Comparison of ENCODE assay signal across 1 cellular context in the genomic region with DNA sequence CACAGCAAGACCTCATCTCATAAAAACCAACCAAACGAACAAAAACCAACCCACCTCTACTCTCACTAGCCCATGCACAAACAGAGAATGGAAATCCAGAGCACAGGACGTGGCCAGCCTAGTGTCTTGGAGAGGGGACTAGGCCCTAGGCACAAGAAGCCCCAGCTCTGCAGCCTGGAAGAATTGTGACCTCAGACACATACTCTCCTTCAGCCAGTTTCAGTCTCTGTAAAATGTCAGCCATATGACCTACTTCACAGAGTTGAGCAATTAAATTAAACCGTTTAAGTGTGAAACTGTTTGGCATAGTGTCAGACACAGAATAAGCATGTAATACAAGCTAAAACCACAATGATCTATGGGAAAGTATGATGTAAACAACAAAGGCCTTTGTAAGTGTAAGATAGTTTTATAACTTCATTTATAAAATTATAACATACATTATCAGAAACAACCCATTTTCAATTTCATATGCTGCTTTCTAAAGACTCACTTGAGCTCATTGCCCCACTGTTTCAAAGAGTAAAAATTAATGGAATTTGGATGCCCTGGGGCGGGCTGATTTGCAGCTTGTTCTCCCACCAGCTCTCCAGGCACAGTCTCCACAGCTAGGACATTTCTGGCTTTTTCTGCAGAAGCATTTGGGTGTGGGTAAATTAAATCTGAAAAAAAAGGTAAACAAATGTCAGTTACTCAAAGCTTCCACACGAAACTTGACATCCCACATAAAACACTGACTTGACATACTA.
TF ChIP-seq lines count a peak whose summit lies in the region.

No MANE protein-coding gene starts in this region.

TF ChIP-seq in GM23338, 12 proteins besides CTCF, POLR2A, EP300 and RAD21 (continued from another document):
- TF ChIP-seq, protein P1, sequence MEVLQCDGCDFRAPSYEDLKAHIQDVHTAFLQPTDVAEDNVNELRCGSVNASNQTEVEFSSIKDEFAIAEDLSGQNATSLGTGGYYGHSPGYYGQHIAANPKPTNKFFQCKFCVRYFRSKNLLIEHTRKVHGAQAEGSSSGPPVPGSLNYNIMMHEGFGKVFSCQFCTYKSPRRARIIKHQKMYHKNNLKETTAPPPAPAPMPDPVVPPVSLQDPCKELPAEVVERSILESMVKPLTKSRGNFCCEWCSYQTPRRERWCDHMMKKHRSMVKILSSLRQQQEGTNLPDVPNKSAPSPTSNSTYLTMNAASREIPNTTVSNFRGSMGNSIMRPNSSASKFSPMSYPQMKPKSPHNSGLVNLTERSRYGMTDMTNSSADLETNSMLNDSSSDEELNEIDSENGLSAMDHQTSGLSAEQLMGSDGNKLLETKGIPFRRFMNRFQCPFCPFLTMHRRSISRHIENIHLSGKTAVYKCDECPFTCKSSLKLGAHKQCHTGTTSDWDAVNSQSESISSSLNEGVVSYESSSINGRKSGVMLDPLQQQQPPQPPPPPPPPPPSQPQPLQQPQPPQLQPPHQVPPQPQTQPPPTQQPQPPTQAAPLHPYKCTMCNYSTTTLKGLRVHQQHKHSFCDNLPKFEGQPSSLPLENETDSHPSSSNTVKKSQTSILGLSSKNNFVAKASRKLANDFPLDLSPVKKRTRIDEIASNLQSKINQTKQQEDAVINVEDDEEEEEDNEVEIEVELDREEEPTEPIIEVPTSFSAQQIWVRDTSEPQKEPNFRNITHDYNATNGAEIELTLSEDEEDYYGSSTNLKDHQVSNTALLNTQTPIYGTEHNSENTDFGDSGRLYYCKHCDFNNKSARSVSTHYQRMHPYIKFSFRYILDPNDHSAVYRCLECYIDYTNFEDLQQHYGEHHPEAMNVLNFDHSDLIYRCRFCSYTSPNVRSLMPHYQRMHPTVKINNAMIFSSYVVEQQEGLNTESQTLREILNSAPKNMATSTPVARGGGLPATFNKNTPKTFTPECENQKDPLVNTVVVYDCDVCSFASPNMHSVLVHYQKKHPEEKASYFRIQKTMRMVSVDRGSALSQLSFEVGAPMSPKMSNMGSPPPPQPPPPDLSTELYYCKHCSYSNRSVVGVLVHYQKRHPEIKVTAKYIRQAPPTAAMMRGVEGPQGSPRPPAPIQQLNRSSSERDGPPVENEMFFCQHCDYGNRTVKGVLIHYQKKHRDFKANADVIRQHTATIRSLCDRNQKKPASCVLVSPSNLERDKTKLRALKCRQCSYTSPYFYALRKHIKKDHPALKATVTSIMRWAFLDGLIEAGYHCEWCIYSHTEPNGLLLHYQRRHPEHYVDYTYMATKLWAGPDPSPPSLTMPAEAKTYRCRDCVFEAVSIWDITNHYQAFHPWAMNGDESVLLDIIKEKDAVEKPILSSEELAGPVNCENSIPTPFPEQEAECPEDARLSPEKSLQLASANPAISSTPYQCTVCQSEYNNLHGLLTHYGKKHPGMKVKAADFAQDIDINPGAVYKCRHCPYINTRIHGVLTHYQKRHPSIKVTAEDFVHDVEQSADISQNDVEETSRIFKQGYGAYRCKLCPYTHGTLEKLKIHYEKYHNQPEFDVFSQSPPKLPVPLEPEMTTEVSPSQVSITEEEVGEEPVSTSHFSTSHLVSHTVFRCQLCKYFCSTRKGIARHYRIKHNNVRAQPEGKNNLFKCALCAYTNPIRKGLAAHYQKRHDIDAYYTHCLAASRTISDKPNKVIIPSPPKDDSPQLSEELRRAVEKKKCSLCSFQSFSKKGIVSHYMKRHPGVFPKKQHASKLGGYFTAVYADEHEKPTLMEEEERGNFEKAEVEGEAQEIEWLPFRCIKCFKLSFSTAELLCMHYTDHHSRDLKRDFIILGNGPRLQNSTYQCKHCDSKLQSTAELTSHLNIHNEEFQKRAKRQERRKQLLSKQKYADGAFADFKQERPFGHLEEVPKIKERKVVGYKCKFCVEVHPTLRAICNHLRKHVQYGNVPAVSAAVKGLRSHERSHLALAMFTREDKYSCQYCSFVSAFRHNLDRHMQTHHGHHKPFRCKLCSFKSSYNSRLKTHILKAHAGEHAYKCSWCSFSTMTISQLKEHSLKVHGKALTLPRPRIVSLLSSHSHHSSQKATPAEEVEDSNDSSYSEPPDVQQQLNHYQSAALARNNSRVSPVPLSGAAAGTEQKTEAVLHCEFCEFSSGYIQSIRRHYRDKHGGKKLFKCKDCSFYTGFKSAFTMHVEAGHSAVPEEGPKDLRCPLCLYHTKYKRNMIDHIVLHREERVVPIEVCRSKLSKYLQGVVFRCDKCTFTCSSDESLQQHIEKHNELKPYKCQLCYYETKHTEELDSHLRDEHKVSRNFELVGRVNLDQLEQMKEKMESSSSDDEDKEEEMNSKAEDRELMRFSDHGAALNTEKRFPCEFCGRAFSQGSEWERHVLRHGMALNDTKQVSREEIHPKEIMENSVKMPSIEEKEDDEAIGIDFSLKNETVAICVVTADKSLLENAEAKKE (CRISPR knock-in tag; IDR thresholded peaks at IDR 0.05) = no peak
- TF ChIP-seq, protein P2, sequence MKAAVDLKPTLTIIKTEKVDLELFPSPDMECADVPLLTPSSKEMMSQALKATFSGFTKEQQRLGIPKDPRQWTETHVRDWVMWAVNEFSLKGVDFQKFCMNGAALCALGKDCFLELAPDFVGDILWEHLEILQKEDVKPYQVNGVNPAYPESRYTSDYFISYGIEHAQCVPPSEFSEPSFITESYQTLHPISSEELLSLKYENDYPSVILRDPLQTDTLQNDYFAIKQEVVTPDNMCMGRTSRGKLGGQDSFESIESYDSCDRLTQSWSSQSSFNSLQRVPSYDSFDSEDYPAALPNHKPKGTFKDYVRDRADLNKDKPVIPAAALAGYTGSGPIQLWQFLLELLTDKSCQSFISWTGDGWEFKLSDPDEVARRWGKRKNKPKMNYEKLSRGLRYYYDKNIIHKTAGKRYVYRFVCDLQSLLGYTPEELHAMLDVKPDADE (IDR thresholded peaks at IDR 0.05) = no peak
- no peak for TF ChIP-seq JUNB (IDR thresholded peaks at IDR 0.05; ENCODE audit: unreplicated experiment)
- TF ChIP-seq EZH2 (IDR thresholded peaks at IDR 0.05; ENCODE audit: low read depth, unreplicated experiment) = no peak
- TF ChIP-seq STAT1 (IDR thresholded peaks at IDR 0.05; ENCODE audit: unreplicated experiment) = no peak
- TF ChIP-seq EZH2phosphoT487 (IDR thresholded peaks at IDR 0.05; ENCODE audit: unreplicated experiment) = no peak
- no peak for TF ChIP-seq CREB1 (CRISPR knock-in tag; IDR thresholded peaks at IDR 0.05; ENCODE audit: low read depth)
- TF ChIP-seq ZNF331 (CRISPR knock-in tag; IDR thresholded peaks at IDR 0.05; ENCODE audit: low read depth) = no peak
- no peak for TF ChIP-seq ZNF114 (CRISPR knock-in tag; IDR thresholded peaks at IDR 0.05)
- no peak for TF ChIP-seq POLR2AphosphoS5 (IDR thresholded peaks at IDR 0.05; ENCODE audit: low read depth)
